Comparison of ENCODE assay signal across 24 cellular contexts in genomic region chr1:236123563-236123962, GRCh38.
"Had no signal": no experiment of that assay in that cellular context is flagged by ENCODE, and none has a peak within 500 bp of the region (broad histone marks: within the 10 kb centered on the region; RNA-seq: fewer than 3 reads in every experiment).

No MANE protein-coding gene starts in this region.

- H3K9me3 Mint-ChIP-seq: activated CD4-positive, alpha-beta memory T cell treated with anti-CD3 and anti-CD28 coated beads, Interleukin-2, amount 10 ng/mL, durations not matched to agents 7 days and 5 days; activated naive CD8-positive, alpha-beta T cell treated with anti-CD3 and anti-CD28 coated beads, Interleukin-2, amount 50 U/mL, for 24 hours; activated T-helper 2 cell treated with anti-CD3 and anti-CD28 coated beads, Interferon-gamma antibody, Interleukin-2, Interleukin-4, amounts not matched to agents 10 μg/mL and 5 μg/mL and 100 μg/mL, durations not matched to agents 14 hours and 24 hours and 36 hours; T-cell had no signal

- H3K36me3 ChIP-seq: ascending aorta, WERI-Rb-1 had no signal

- H3K4me3 Mint-ChIP-seq: activated CD4-positive, alpha-beta memory T cell treated with anti-CD3 and anti-CD28 coated beads, Interleukin-2, amount 10 ng/mL, durations not matched to agents 7 days and 5 days; activated CD4-positive, alpha-beta T cell treated with anti-CD3 and anti-CD28 coated beads for 36 hours; activated naive CD8-positive, alpha-beta T cell treated with anti-CD3 and anti-CD28 coated beads, Interleukin-2, amount 50 U/mL, for 24 hours; T-cell had no signal

- DNase-seq: activated CD4-positive, alpha-beta memory T cell treated with anti-CD3 and anti-CD28 coated beads, Interleukin-2, amount 10 ng/mL, durations not matched to agents 7 days and 5 days; activated CD4-positive, alpha-beta T cell treated with anti-CD3 and anti-CD28 coated beads for 36 hours; activated CD4-positive, alpha-beta T cell treated with anti-CD3 and anti-CD28 coated beads, Interleukin-2, amount 50 U/mL, for 1 hour; activated naive CD4-positive, alpha-beta T cell; activated naive CD8-positive, alpha-beta T cell treated with anti-CD3 and anti-CD28 coated beads, Interleukin-2, amount 50 U/mL, for 24 hours; activated T-cell treated with anti-CD3 and anti-CD28 coated beads for 4 hours; activated T-cell treated with anti-CD3 and anti-CD28 coated beads, Interleukin-2, amount 50 U/mL, for 48 hours; amniotic stem cell; body of pancreas; central memory CD4-positive, alpha-beta T cell; NCI-H1105 treated with DMSO at 0.1 percent for 48 hours; NCI-H1436 treated with DMSO at 0.1 percent for 48 hours; NCI-H187; NCI-H2081; NCI-H510A treated with DMSO at 0.1 percent for 48 hours; NCI-H69; RPMI8226; T-cell; WERI-Rb-1 had no signal

- ATAC-seq: activated CD4-positive, alpha-beta T cell treated with anti-CD3 and anti-CD28 coated beads for 36 hours; activated naive CD4-positive, alpha-beta T cell treated with anti-CD3 and anti-CD28 coated beads, Interleukin-2, amount 50 U/mL, for 72 hours; activated naive CD8-positive, alpha-beta T cell treated with anti-CD3 and anti-CD28 coated beads, Interleukin-2, amount 50 U/mL, for 24 hours; body of pancreas; Right ventricle myocardium inferior; T-cell had no signal

- H3K4me1 ChIP-seq: ascending aorta, body of pancreas had no signal

- H3K27ac Mint-ChIP-seq: activated CD4-positive, alpha-beta memory T cell treated with anti-CD3 and anti-CD28 coated beads, Interleukin-2, amount 10 ng/mL, durations not matched to agents 7 days and 5 days; activated CD4-positive, alpha-beta T cell treated with anti-CD3 and anti-CD28 coated beads for 36 hours; activated naive CD4-positive, alpha-beta T cell treated with anti-CD3 and anti-CD28 coated beads, Interleukin-2, amount 50 U/mL, for 72 hours; activated naive CD8-positive, alpha-beta T cell treated with anti-CD3 and anti-CD28 coated beads, Interleukin-2, amount 50 U/mL, for 24 hours; activated T-helper 2 cell treated with anti-CD3 and anti-CD28 coated beads, Interferon-gamma antibody, Interleukin-2, Interleukin-4, amounts not matched to agents 10 μg/mL and 5 μg/mL and 100 μg/mL, durations not matched to agents 14 hours and 24 hours and 36 hours; T-cell had no signal

- H3K27ac ChIP-seq: ascending aorta, body of pancreas, SK-N-MC, WERI-Rb-1 had no signal

- H3K27me3 ChIP-seq: ascending aorta, body of pancreas had no signal

- H3K9me3 ChIP-seq: ascending aorta, body of pancreas had no signal

- H3K36me3 Mint-ChIP-seq: T-cell had no signal

- H3K27me3 Mint-ChIP-seq: activated naive CD8-positive, alpha-beta T cell treated with anti-CD3 and anti-CD28 coated beads, Interleukin-2, amount 50 U/mL, for 24 hours; T-cell had no signal

- H3K4me3 ChIP-seq: ascending aorta, body of pancreas, SK-N-MC had no signal
